In genomic region chr7:148037049-148037448, GRCh38 we compare ENCODE assay signal across 1 cellular context.
TF ChIP-seq lines count a peak whose summit lies in the region.

No MANE protein-coding gene starts in this region.

TF ChIP-seq in GM23338, 12 proteins besides CTCF, POLR2A, EP300 and RAD21 (continued from another document):
- TF ChIP-seq ETS1 (IDR thresholded peaks at IDR 0.05) (no peak), EZH2phosphoT487 (IDR thresholded peaks at IDR 0.05; ENCODE audit: unreplicated experiment) (no peak), STAT1 (IDR thresholded peaks at IDR 0.05; ENCODE audit: unreplicated experiment) (no peak)
